In the genomic region with DNA sequence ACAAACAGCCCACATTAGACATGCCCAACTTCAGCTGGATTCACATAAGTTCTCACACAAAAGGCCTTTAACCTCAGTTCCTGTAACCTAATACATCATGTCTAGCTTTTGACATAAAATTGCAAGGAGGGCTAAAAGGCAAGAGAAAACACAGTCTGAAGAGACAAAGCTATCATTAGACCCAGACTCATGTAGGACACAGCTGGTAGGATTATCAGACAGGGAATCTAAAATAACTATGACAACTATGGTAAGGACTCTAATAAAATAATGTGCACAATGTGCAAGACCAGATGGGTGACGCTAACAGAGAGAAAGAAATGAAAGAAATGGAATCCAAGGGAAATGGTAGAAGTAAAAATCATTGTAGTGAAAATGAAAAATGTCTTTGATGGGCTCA, we compare ENCODE assay signal across 35 cellular contexts.
"Had no signal": no experiment of that assay in that cellular context is flagged by ENCODE, and none has a peak within 500 bp of the region (broad histone marks: within the 10 kb centered on the region; RNA-seq: fewer than 3 reads in every experiment).

No MANE protein-coding gene starts in this region.

- H3K9me3 Mint-ChIP-seq: activated CD4-positive, alpha-beta T cell treated with anti-CD3 and anti-CD28 coated beads, Interleukin-2, amount 10 ng/mL, durations not matched to agents 24 days and 14 days; activated T-helper 1 cell treated with anti-CD3 and anti-CD28 coated beads, Interleukin-12 subunit alpha, Interleukin-12 subunit beta, Interleukin-2, Interleukin-4 antibody, amounts not matched to agents 30 ng/mL and 10 ng/mL and 1 ng/mL, durations not matched to agents 14 hours and 24 hours and 36 hours; T-helper 2 cell treated with Interferon-gamma antibody and Interleukin-4, amounts not matched to agents 5 μg/mL and 100 μg/mL, for 36 hours had no signal

- H3K27ac Mint-ChIP-seq: activated B cell treated with CpG ODN at 0.5 μM for 24 hours; activated CD4-positive, alpha-beta memory T cell treated with anti-CD3 and anti-CD28 coated beads for 36 hours; activated CD4-positive, alpha-beta T cell treated with anti-CD3 and anti-CD28 coated beads, Interleukin-2, amount 10 ng/mL, durations not matched to agents 24 days and 14 days; activated CD8-positive, alpha-beta T cell treated with anti-CD3 and anti-CD28 coated beads for 36 hours; activated naive CD4-positive, alpha-beta T cell treated with anti-CD3 and anti-CD28 coated beads for 36 hours; activated naive CD4-positive, alpha-beta T cell treated with anti-CD3 and anti-CD28 coated beads, Interleukin-2, amount 50 U/mL, for 72 hours; activated naive CD8-positive, alpha-beta T cell treated with anti-CD3 and anti-CD28 coated beads for 36 hours; activated T-cell treated with anti-CD3 and anti-CD28 coated beads, Interleukin-2, amount 50 U/mL, for 72 hours; activated T-helper 1 cell treated with anti-CD3 and anti-CD28 coated beads, Interleukin-12 subunit alpha, Interleukin-12 subunit beta, Interleukin-2, Interleukin-4 antibody, amounts not matched to agents 30 ng/mL and 10 ng/mL and 1 ng/mL, durations not matched to agents 14 hours and 24 hours and 36 hours; activated T-helper 17 cell treated with anti-CD3 and anti-CD28 coated beads, Interleukin-2, amount 50 U/mL, for 72 hours; T-helper 1 cell treated with Interleukin-12 subunit alpha and Interleukin-12 subunit beta and Interleukin-4 antibody, amounts not matched to agents 30 μg/mL and 1 μg/mL, for 36 hours; T-helper 2 cell treated with Interferon-gamma antibody and Interleukin-4, amounts not matched to agents 5 μg/mL and 100 μg/mL, for 36 hours had no signal

- ATAC-seq: activated CD8-positive, alpha-beta T cell treated with anti-CD3 and anti-CD28 coated beads for 36 hours; activated naive CD4-positive, alpha-beta T cell treated with anti-CD3 and anti-CD28 coated beads, Interleukin-2, amount 50 U/mL, for 72 hours; activated T-cell treated with anti-CD3 and anti-CD28 coated beads, Interleukin-2, amount 50 U/mL, for 4 hours; activated T-cell treated with anti-CD3 and anti-CD28 coated beads, Interleukin-2, amount 50 U/mL, for 72 hours; activated T-helper 17 cell treated with anti-CD3 and anti-CD28 coated beads, Interleukin-2, amount 50 U/mL, for 72 hours; body of pancreas had no signal

- H3K27ac ChIP-seq: adrenal gland, body of pancreas, brain microvascular endothelial cell, breast epithelium had no signal

- H3K36me3 ChIP-seq: adrenal gland, brain microvascular endothelial cell, breast epithelium had no signal

- DNase-seq: activated B cell treated with CpG ODN at 0.5 μM for 24 hours; activated CD4-positive, alpha-beta memory T cell treated with anti-CD3 and anti-CD28 coated beads for 36 hours; activated CD4-positive, alpha-beta T cell treated with anti-CD3 and anti-CD28 coated beads for 4 hours; activated CD4-positive, alpha-beta T cell treated with anti-CD3 and anti-CD28 coated beads, Interleukin-2, amount 10 ng/mL, durations not matched to agents 24 days and 14 days; activated CD4-positive, alpha-beta T cell treated with anti-CD3 and anti-CD28 coated beads, Interleukin-2, amount 50 U/mL, for 1 hour; activated CD4-positive, alpha-beta T cell treated with anti-CD3 and anti-CD28 coated beads, Interleukin-2, amount 50 U/mL, for 4 hours; activated CD4-positive, CD25-positive, alpha-beta regulatory T cell treated with anti-CD3 and anti-CD28 coated beads, Interleukin-2, amount 50 U/mL, for 72 hours; activated CD8-positive, alpha-beta memory T cell treated with anti-CD3 and anti-CD28 coated beads, Interleukin-2, amount 50 U/mL, for 4 hours; activated CD8-positive, alpha-beta T cell treated with anti-CD3 and anti-CD28 coated beads for 36 hours; activated effector memory CD4-positive, alpha-beta T cell treated with anti-CD3 and anti-CD28 coated beads, Interleukin-2, amount 50 U/mL, for 16 hours; activated gamma-delta T cell treated with Interleukin-2 at 50 U/mL for 16 hours; activated naive CD4-positive, alpha-beta T cell; activated naive CD4-positive, alpha-beta T cell treated with anti-CD3 and anti-CD28 coated beads for 36 hours; activated naive CD4-positive, alpha-beta T cell treated with anti-CD3 and anti-CD28 coated beads, Interleukin-2, amount 50 U/mL, for 16 hours; activated naive CD8-positive, alpha-beta T cell treated with anti-CD3 and anti-CD28 coated beads for 36 hours; activated T-cell treated with anti-CD3 and anti-CD28 coated beads for 4 hours; activated T-cell treated with anti-CD3 and anti-CD28 coated beads, Interleukin-2, amount 50 U/mL, for 1 hour; activated T-cell treated with anti-CD3 and anti-CD28 coated beads, Interleukin-2, amount 50 U/mL, for 4 hours; activated T-cell treated with anti-CD3 and anti-CD28 coated beads, Interleukin-2, amount 50 U/mL, for 72 hours; adrenal gland; amniotic stem cell; aorta; body of pancreas; brain microvascular endothelial cell; central memory CD4-positive, alpha-beta T cell; SW 1271; T-helper 1 cell; T-helper 2 cell; T-helper 9 cell had no signal

- H3K4me1 Mint-ChIP-seq: activated B cell treated with CpG ODN at 0.5 μM for 24 hours; activated CD4-positive, alpha-beta T cell treated with anti-CD3 and anti-CD28 coated beads, Interleukin-2, amount 10 ng/mL, durations not matched to agents 24 days and 14 days; activated naive CD8-positive, alpha-beta T cell treated with anti-CD3 and anti-CD28 coated beads for 36 hours; activated T-helper 17 cell treated with anti-CD3 and anti-CD28 coated beads, Interleukin-2, amount 50 U/mL, for 72 hours had no signal

- H3K4me3 ChIP-seq: adrenal gland, body of pancreas, breast epithelium had no signal

- H3K4me3 Mint-ChIP-seq: activated B cell treated with CpG ODN at 0.5 μM for 24 hours; activated CD4-positive, alpha-beta memory T cell treated with anti-CD3 and anti-CD28 coated beads for 36 hours; activated CD4-positive, alpha-beta T cell treated with anti-CD3 and anti-CD28 coated beads, Interleukin-2, amount 10 ng/mL, durations not matched to agents 24 days and 14 days; activated CD8-positive, alpha-beta T cell treated with anti-CD3 and anti-CD28 coated beads for 36 hours; activated naive CD4-positive, alpha-beta T cell treated with anti-CD3 and anti-CD28 coated beads for 36 hours; activated naive CD8-positive, alpha-beta T cell treated with anti-CD3 and anti-CD28 coated beads for 36 hours; activated T-cell treated with anti-CD3 and anti-CD28 coated beads, Interleukin-2, amount 50 U/mL, for 4 hours; activated T-cell treated with anti-CD3 and anti-CD28 coated beads, Interleukin-2, amount 50 U/mL, for 72 hours; activated T-helper 1 cell treated with anti-CD3 and anti-CD28 coated beads, Interleukin-12 subunit alpha, Interleukin-12 subunit beta, Interleukin-2, Interleukin-4 antibody, amounts not matched to agents 30 ng/mL and 10 ng/mL and 1 ng/mL, durations not matched to agents 14 hours and 24 hours and 36 hours; activated T-helper 17 cell treated with anti-CD3 and anti-CD28 coated beads, Interleukin-2, amount 50 U/mL, for 72 hours; T-helper 1 cell treated with Interleukin-12 subunit alpha and Interleukin-12 subunit beta and Interleukin-4 antibody, amounts not matched to agents 30 μg/mL and 1 μg/mL, for 36 hours; T-helper 2 cell treated with Interferon-gamma antibody and Interleukin-4, amounts not matched to agents 5 μg/mL and 100 μg/mL, for 36 hours had no signal

- H3K27me3 Mint-ChIP-seq: activated B cell treated with CpG ODN at 0.5 μM for 24 hours; activated CD4-positive, alpha-beta memory T cell treated with anti-CD3 and anti-CD28 coated beads for 36 hours; activated CD4-positive, alpha-beta T cell treated with anti-CD3 and anti-CD28 coated beads, Interleukin-2, amount 10 ng/mL, durations not matched to agents 24 days and 14 days; activated T-helper 17 cell treated with anti-CD3 and anti-CD28 coated beads, Interleukin-2, amount 50 U/mL, for 72 hours had no signal

- H3K9me3 ChIP-seq: adrenal gland, body of pancreas had no signal

- H3K36me3 Mint-ChIP-seq: activated CD4-positive, alpha-beta memory T cell treated with anti-CD3 and anti-CD28 coated beads for 36 hours; activated naive CD8-positive, alpha-beta T cell treated with anti-CD3 and anti-CD28 coated beads for 36 hours had no signal

- H3K4me1 ChIP-seq: adrenal gland, body of pancreas, breast epithelium had no signal

- H3K27me3 ChIP-seq: adrenal gland, body of pancreas, brain microvascular endothelial cell, breast epithelium had no signal
